8 cellular contexts compared by ENCODE assay signal in the genomic region with DNA sequence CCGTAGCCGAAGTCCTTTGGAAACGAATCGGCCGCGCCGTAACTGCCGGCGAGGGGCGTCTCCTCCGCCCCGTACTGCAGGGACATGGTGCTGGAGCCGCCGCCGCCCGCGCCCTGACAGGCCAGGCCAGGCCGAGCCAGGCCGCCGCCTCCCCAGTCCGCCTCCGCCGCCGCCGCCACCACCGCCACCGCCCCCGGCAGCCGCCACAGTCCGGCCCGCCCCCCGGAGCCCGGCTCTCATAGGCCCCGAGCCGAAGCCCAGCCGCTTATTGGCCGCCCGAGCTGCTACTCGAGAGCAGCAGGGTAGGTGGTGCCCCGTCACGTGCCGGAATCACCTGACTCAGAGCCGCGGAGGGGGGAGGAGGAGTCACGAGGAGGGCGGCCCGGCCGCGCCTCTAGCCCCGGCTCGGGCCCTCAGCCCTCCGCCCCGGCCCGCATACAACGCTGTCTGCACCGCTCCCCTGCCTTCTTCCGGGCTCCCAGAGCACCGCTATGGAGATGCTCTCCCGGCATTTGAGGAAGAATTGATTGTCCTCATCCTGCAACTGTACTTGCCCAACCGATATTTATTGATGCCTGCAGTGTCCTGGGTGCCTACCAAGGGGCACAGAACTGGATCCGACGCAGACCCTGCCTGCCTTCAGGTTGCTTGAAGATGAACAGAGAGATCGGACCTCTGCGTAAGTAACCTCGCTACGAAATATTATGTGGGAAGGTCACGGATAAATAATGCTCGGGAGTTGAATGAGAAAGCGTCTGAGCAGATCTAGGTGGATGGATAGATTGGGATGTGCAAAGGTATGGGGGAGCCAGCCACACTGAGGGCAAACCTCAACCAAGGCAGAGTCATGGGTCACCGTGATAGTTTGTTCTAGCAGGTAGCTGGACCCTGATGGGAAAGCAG. TPM values are rescaled to one million over a fixed set of nuclear protein-coding genes. Genes with fewer than 3 reads are reported as not detected.
DNase-seq lines count a peak whose midpoint lies in the region; ATAC-seq and TF ChIP-seq lines count a peak whose summit lies in the region.

A gene with protein sequence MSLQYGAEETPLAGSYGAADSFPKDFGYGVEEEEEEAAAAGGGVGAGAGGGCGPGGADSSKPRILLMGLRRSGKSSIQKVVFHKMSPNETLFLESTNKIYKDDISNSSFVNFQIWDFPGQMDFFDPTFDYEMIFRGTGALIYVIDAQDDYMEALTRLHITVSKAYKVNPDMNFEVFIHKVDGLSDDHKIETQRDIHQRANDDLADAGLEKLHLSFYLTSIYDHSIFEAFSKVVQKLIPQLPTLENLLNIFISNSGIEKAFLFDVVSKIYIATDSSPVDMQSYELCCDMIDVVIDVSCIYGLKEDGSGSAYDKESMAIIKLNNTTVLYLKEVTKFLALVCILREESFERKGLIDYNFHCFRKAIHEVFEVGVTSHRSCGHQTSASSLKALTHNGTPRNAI (minus strand): TSS at position 212 of the 903 bp plus-strand sequence. CDS start 126 bp downstream, at position 86.

- H4K20me1 ChIP-seq in OCI-LY3 (ENCODE audit: insufficient read depth, low read length) = peaks cover 7% of the 10 kb centered on the region; the same call in 1 of the 2 replicates

- TF ChIP-seq CTCF in OCI-LY3 (IDR thresholded peaks at IDR 0.05; ENCODE audit: low read depth, low read length) (no peak), endothelial cell (IDR thresholded peaks at IDR 0.05; ENCODE audit: unreplicated experiment) (no peak), mesothelial cell of epicardium (IDR thresholded peaks at IDR 0.05; ENCODE audit: unreplicated experiment) (no peak)

- peak; percentile 88 for ATAC-seq in GM21526 (IDR thresholded peaks at IDR 0.05; ENCODE audit: low FRiP score, unreplicated experiment)

- H3K9me3 ChIP-seq in OCI-LY3 (ENCODE audit: insufficient read depth, low read length) = no peaks in the 10 kb centered on the region

- no peaks in the 10 kb centered on the region for H3K9me3 Mint-ChIP-seq in endothelial cell (ENCODE audit: unreplicated experiment)
- no peaks in the 10 kb centered on the region for H3K9me3 Mint-ChIP-seq in mesothelial cell of epicardium

- peak within 1 kb of the TSS; percentile 39 for H3K27ac Mint-ChIP-seq in endothelial cell (ENCODE audit: unreplicated experiment)
- H3K27ac Mint-ChIP-seq in mesothelial cell of epicardium = peak within 1 kb of the TSS; percentile 95

- no peaks in the 10 kb centered on the region for H3K27me3 ChIP-seq in OCI-LY3 (ENCODE audit: low read depth, low read length)

- H3K4me1 Mint-ChIP-seq in endothelial cell (ENCODE audit: unreplicated experiment) (peaks cover 16% of the 10 kb centered on the region), mesothelial cell of epicardium (peaks cover 32% of the 10 kb centered on the region)

- H3K4me3 ChIP-seq in OCI-LY3 (ENCODE audit: low read length) = peak within 1 kb of the TSS; percentile 100

- peak within 1 kb of the TSS; percentile 99 for H3K27ac ChIP-seq in OCI-LY3 (ENCODE audit: low read length)

- H3K36me3 ChIP-seq in OCI-LY3 (replicated peaks; ENCODE audit: low read depth, low read length) = peaks cover 40% of the 10 kb centered on the region

- DNase-seq in DMS 273 (lab: John Stamatoyannopoulos, UW; ENCODE audit: unreplicated experiment) = peak; percentile 100
- peak; percentile 97 for DNase-seq in HuH-7.5 (ENCODE audit: low spot score)
- peak; percentile 98 for DNase-seq in activated CD8-positive, alpha-beta memory T cell treated with anti-CD3 and anti-CD28 coated beads, Interleukin-2, amount 50 U/mL, for 48 hours
- DNase-seq in endothelial cell (ENCODE audit: low spot score) = peak; percentile 99
- DNase-seq in mesothelial cell of epicardium (ENCODE audit: low spot score in 2 of 2, unreplicated experiment in 2 of 2) = peak; percentile 97 to 98
- DNase-seq in stimulated activated CD8-positive, alpha-beta memory T cell treated with anti-CD3 and anti-CD28 coated beads, Interleukin-15, amount 100 ng/mL, for 4 hours (ENCODE audit: low read depth in 2 of 2) = peak; percentile 97

- peak within 1 kb of the TSS; percentile 98 for H3K4me2 ChIP-seq in OCI-LY3 (ENCODE audit: low read length)

- H3K36me3 Mint-ChIP-seq in endothelial cell (ENCODE audit: low read depth, unreplicated experiment) (peaks cover 12% of the 10 kb centered on the region), mesothelial cell of epicardium (peaks cover 10% of the 10 kb centered on the region)

- H3K4me3 Mint-ChIP-seq in endothelial cell (ENCODE audit: unreplicated experiment) (peak within 1 kb of the TSS; percentile 98), mesothelial cell of epicardium (peak within 1 kb of the TSS; percentile 87)

- peaks cover 41% of the 10 kb centered on the region for H3K4me1 ChIP-seq in OCI-LY3 (ENCODE audit: low read length)

- peak within 1 kb of the TSS; percentile 36; the same call in 1 of the 2 replicates for H2AFZ ChIP-seq in OCI-LY3 (ENCODE audit: low read depth, low read length)

- peaks cover 76% of the 10 kb centered on the region for H3K79me2 ChIP-seq in OCI-LY3 (ENCODE audit: low read length)

- H3K9ac ChIP-seq in OCI-LY3 (ENCODE audit: low read length) = peak within 1 kb of the TSS; percentile 98

- H3K27me3 Mint-ChIP-seq in endothelial cell (ENCODE audit: unreplicated experiment) = no peaks in the 10 kb centered on the region
- H3K27me3 Mint-ChIP-seq in mesothelial cell of epicardium (ENCODE audit: low read depth) = no peaks in the 10 kb centered on the region

RNA-seq across cellular contexts. Expression of the gene that starts here (rescaled TPM):
- 27.3 TPM for total RNA-seq in endothelial cell (ENCODE audit: unreplicated experiment)
- total RNA-seq in mesothelial cell of epicardium = 21.1 to 22.5 TPM (median 21.8 TPM) in 3 replicates

Comparison
In these comparisons a context has a peak if more than half of its experiments do, and no peak if none do; other contexts are left out.
1. Peak in every context shown above with its lines: DNase-seq, ATAC-seq, H3K4me3 ChIP-seq and H3K27ac ChIP-seq.